Comparison of ENCODE assay signal across 8 cellular contexts in genomic region chr9:139880-140279, GRCh38. TPM values are rescaled to one million over a fixed set of nuclear protein-coding genes. Genes with fewer than 3 reads are reported as not detected.
DNase-seq lines count a peak whose midpoint lies in the region; ATAC-seq and TF ChIP-seq lines count a peak whose summit lies in the region.
"Not testable (repeated sequence)": the region's sequence is repeated elsewhere in the genome, so short reads cannot be mapped to it uniquely, and the experiment has no call there.
"Had no signal": no experiment of that assay in that cellular context is flagged by ENCODE, and none has a peak within 500 bp of the region (broad histone marks: within the 10 kb centered on the region; RNA-seq: fewer than 3 reads in every experiment).

No MANE protein-coding gene starts in this region.

- not testable (repeated sequence) for H3K4me1 Mint-ChIP-seq in H9, neural progenitor cell

- H3K4me3 Mint-ChIP-seq in H9: peak overlapping the region; percentile 58 to 70
- not testable (repeated sequence) for H3K4me3 Mint-ChIP-seq in neural progenitor cell

- not testable (repeated sequence) for ATAC-seq in right cardiac atrium, left colon

- H4K91ac ChIP-seq in H9 (ENCODE audit: insufficient read length, low read depth, low read length): not testable (repeated sequence)

- not testable (repeated sequence) for H2BK20ac ChIP-seq in H9 (ENCODE audit: low read depth, low read length, poor library complexity, severe bottlenecking)

- not testable (repeated sequence) for H2AK5ac ChIP-seq in H9 (ENCODE audit: insufficient read length, low read length)

- H4K20me1 ChIP-seq in H9 (ENCODE audit: control insufficient read depth, insufficient read depth, insufficient read length); neural progenitor cell (ENCODE audit: low read depth): not testable (repeated sequence)

- not testable (repeated sequence) for H4K8ac ChIP-seq in H9 (replicated peaks; ENCODE audit: insufficient read length, low read depth, low read length)

- not testable (repeated sequence) for H3K9ac ChIP-seq in H9 (ENCODE audit: extremely low read depth, insufficient read length, low read length); colonic mucosa (ENCODE audit: low read depth in 2 of 2, low read length in 2 of 2); neural progenitor cell

- not testable (repeated sequence) for H3K4ac ChIP-seq in H9 (ENCODE audit: low read depth, low read length)

- not testable (repeated sequence) for H3K9me3 Mint-ChIP-seq in H9, neural progenitor cell

- not testable (repeated sequence) for DNase-seq in H9; neural progenitor cell (ENCODE audit: low spot score)
- peak; percentile 46 for DNase-seq in colonic mucosa
- DNase-seq in right cardiac atrium: peak in 2 of 3 donors; percentile 28 to 41
- DNase-seq in left colon: peak; percentile 24 to 67
- DNase-seq in mesenteric fat pad (ENCODE audit: low spot score): peak; percentile 47
- DNase-seq in ureter (ENCODE audit: low spot score): peak; percentile 52

- not testable (repeated sequence) for H3T11ph ChIP-seq in H9 (ENCODE audit: low read length)

- TF ChIP-seq CTCF in H9 (conservative IDR thresholded peaks at IDR 0.05); colonic mucosa (IDR thresholded peaks at IDR 0.05); neural progenitor cell (IDR thresholded peaks at IDR 0.05): not testable (repeated sequence)

- intact Hi-C loops in colonic mucosa (cut with DNase I); right cardiac atrium (cut with DNase I); left colon (cut with DNase I, micrococcal nuclease): not testable (repeated sequence)

- not testable (repeated sequence) for H3K36me3 ChIP-seq in colonic mucosa, neural progenitor cell

- not testable (repeated sequence) for H3K36me3 Mint-ChIP-seq in H9 (ENCODE audit: insufficient read depth in 1 of 3, low read depth in 3 of 3); neural progenitor cell

- not testable (repeated sequence) for H3K27me3 Mint-ChIP-seq in H9 (ENCODE audit: low read depth); neural progenitor cell (ENCODE audit: insufficient read depth, low read depth)

- WGBS in H9 (ENCODE audit: extremely low coverage, insufficient read length, low lambda C conversion rate): no CpG with 5 or more reads among the region's 17 CpGs
- WGBS in right cardiac atrium: 87% methylated on average over 17 of the region's 17 CpGs

- not testable (repeated sequence) for H3F3A ChIP-seq in neural progenitor cell (ENCODE audit: low read depth)

- H3K27ac Mint-ChIP-seq in H9, neural progenitor cell: not testable (repeated sequence)

- not testable (repeated sequence) for H3K27ac ChIP-seq in H9 (ENCODE audit: insufficient read length, low read depth, low read length); colonic mucosa; right cardiac atrium (ENCODE audit: low read length); neural progenitor cell

- not testable (repeated sequence) for H3K23me2 ChIP-seq in H9 (ENCODE audit: insufficient read length, low read depth, low read length, poor library complexity, severe bottlenecking)

- not testable (repeated sequence) for H3K14ac ChIP-seq in H9 (ENCODE audit: insufficient read depth, low read length)

- H3K27me3 ChIP-seq in H9 (ENCODE audit: insufficient read depth, low read length); colonic mucosa; right cardiac atrium (ENCODE audit: control insufficient read depth, insufficient read depth); neural progenitor cell: not testable (repeated sequence)

- H3K23ac ChIP-seq in H9 (ENCODE audit: insufficient read length, low read depth, low read length): not testable (repeated sequence)

- H3K56ac ChIP-seq in H9 (ENCODE audit: insufficient read length, low read depth, low read length): not testable (repeated sequence)

- H3K18ac ChIP-seq in H9 (ENCODE audit: insufficient read length, low read depth, low read length): not testable (repeated sequence)

- H2BK15ac ChIP-seq in H9 (ENCODE audit: low read depth, low read length): not testable (repeated sequence)

- not testable (repeated sequence) for H3K4me2 ChIP-seq in H9 (ENCODE audit: insufficient read depth, insufficient read length, low read length)
- peak overlapping the region; percentile 58 for H3K4me2 ChIP-seq in neural progenitor cell

- not testable (repeated sequence) for H4K5ac ChIP-seq in H9 (ENCODE audit: insufficient read length, low read depth, low read length)

- not testable (repeated sequence) for H2AFZ ChIP-seq in H9 (ENCODE audit: low read length); neural progenitor cell (replicated peaks)

- not testable (repeated sequence) for H3K79me2 ChIP-seq in H9 (ENCODE audit: insufficient read depth, low read length); neural progenitor cell (ENCODE audit: low read depth)

- not testable (repeated sequence) for H3K4me3 ChIP-seq in colonic mucosa; right cardiac atrium (ENCODE audit: low read length)
- H3K4me3 ChIP-seq in neural progenitor cell: peak overlapping the region; percentile 35

- not testable (repeated sequence) for H3K9me3 ChIP-seq in H9 (ENCODE audit: control insufficient read depth, low read depth, low read length); colonic mucosa; right cardiac atrium (ENCODE audit: control insufficient read depth, low read length); neural progenitor cell (ENCODE audit: low read depth)

- not testable (repeated sequence) for H2BK5ac ChIP-seq in H9 (ENCODE audit: insufficient read length, low read length)

- H3K4me1 ChIP-seq in H9 (ENCODE audit: insufficient read depth, low read length); colonic mucosa; right cardiac atrium (ENCODE audit: control insufficient read depth, insufficient read depth, low read length); neural progenitor cell: not testable (repeated sequence)

- H3K79me1 ChIP-seq in H9 (ENCODE audit: insufficient read depth, low read depth, low read length, poor library complexity, severe bottlenecking): not testable (repeated sequence)

- not testable (repeated sequence) for H2BK120ac ChIP-seq in H9 (ENCODE audit: low read depth, low read length, poor library complexity, severe bottlenecking)

- not testable (repeated sequence) for H2BK12ac ChIP-seq in H9 (ENCODE audit: insufficient read length, low read depth, low read length)

RNA-seq across cellular contexts. Expression of gene FOXD4, which starts 21.7 kb away (rescaled TPM):
- total RNA-seq in H9 (2021): 0.20 and 0.22 TPM in 2 replicates
- total RNA-seq in colonic mucosa: not detected
- under 1 TPM; 0.15 to 0.31 (median 0.20) TPM for total RNA-seq in right cardiac atrium
- 0.14 TPM for polyA plus RNA-seq in right cardiac atrium
- total RNA-seq in left colon: under 1 TPM; 0.24 to 0.39 TPM
- total RNA-seq in mesenteric fat pad: 0.32 TPM
- 0.12 TPM in 1 of 2 replicates, not detected in the other for total RNA-seq in neural progenitor cell (ENCODE audit: low replicate concordance)
- total RNA-seq in ureter: not detected
- total RNA-seq: CD8-positive, alpha-beta T cell had no signal

RNA-seq across cellular contexts. Expression of gene ZNG1A, which starts 39.0 kb away (rescaled TPM):
- total RNA-seq in H9 (2021) (31.1 and 31.9 TPM in 2 replicates), colonic mucosa (10 to 100 TPM; 22.6 to 23.2 TPM), right cardiac atrium (10 to 100 TPM; 16.3 to 30.2 (median 25.2) TPM), left colon (10 to 100 TPM; 29.5 to 31.4 TPM), mesenteric fat pad (30.9 TPM), neural progenitor cell (ENCODE audit: low replicate concordance) (23.5 and 45.8 TPM in 2 replicates), ureter (57.9 TPM)
- 22.0 TPM for polyA plus RNA-seq in right cardiac atrium
